24 cellular contexts compared by ENCODE assay signal in genomic region chr20:62511915-62512610, GRCh38. TPM values are rescaled to one million over a fixed set of nuclear protein-coding genes. Genes with fewer than 3 reads are reported as not detected.
DNase-seq lines count a peak whose midpoint lies in the region; ATAC-seq, FAIRE-seq and TF ChIP-seq lines count a peak whose summit lies in the region.
"Had no signal": no experiment of that assay in that cellular context is flagged by ENCODE, and none has a peak within 500 bp of the region (broad histone marks: within the 10 kb centered on the region; RNA-seq: fewer than 3 reads in every experiment).

No MANE protein-coding gene starts in this region.

- H2AFZ ChIP-seq in H1 (ENCODE audit: low read length) = no peak overlapping the region

- H3K27ac Mint-ChIP-seq in nephron progenitor cell = no peak overlapping the region
- H3K27ac Mint-ChIP-seq: activated CD4-positive, alpha-beta memory T cell treated with anti-CD3 and anti-CD28 coated beads for 36 hours; activated naive CD4-positive, alpha-beta T cell treated with anti-CD3 and anti-CD28 coated beads, Interleukin-2, amount 50 U/mL, for 24 hours; endodermal cell; T-cell had no signal

- peaks cover 45% of the 10 kb centered on the region for H3K4me1 Mint-ChIP-seq in nephron progenitor cell
- peaks cover 2% of the 10 kb centered on the region for H3K4me1 Mint-ChIP-seq in activated T-cell treated with anti-CD3 and anti-CD28 coated beads, Interleukin-2, amount 50 U/mL, for 4 hours (ENCODE audit: low read depth)
- H3K4me1 Mint-ChIP-seq: endodermal cell had no signal

- no peak overlapping the region for H2BK20ac ChIP-seq in H1 (ENCODE audit: low read length)

- WGBS in H1 (ENCODE audit: extremely low coverage in 1 of 2, insufficient coverage in 1 of 2, insufficient read length in 1 of 2, insufficient replicate concordance in 2 of 2, low coverage in 1 of 2, low lambda C conversion rate in 2 of 2, missing lambda C conversion rate in 1 of 2), 2 experiments = 87% methylated on average over 22 of the region's 24 CpGs; no CpG with 5 or more reads in 1 of the 2 experiments

- H3K14ac ChIP-seq in H1 (ENCODE audit: insufficient read length) = no peak overlapping the region

- H2BK120ac ChIP-seq in H1 (replicated peaks; ENCODE audit: low read depth, low read length) = no peak overlapping the region

- H3K23me2 ChIP-seq in H1 (ENCODE audit: low read depth, low read length) = peaks cover 1% of the 10 kb centered on the region; the same call in 1 of the 2 replicates

- no peak overlapping the region for H3K4me2 ChIP-seq in H1 (ENCODE audit: insufficient read depth in 1 of 2, low read depth in 2 of 2, low read length in 2 of 2)

- H3K4me1 ChIP-seq in H1 (replicated peaks in 1 of 4; ENCODE audit: control insufficient read depth in 3 of 4, insufficient read depth in 4 of 4, low read length in 3 of 4) (no peaks in the 10 kb centered on the region), BE2C (no peaks in the 10 kb centered on the region)
- H3K4me1 ChIP-seq: uterus had no signal

- H3K79me2 ChIP-seq in H1 (ENCODE audit: control insufficient read depth in 1 of 2, insufficient read depth in 2 of 2, low read length in 2 of 2) = no peaks in the 10 kb centered on the region

- no peak for FAIRE-seq in H1 (lab: Jason Lieb, UNC)
- FAIRE-seq: colon, islet of Langerhans had no signal

- no peak overlapping the region for H3K4ac ChIP-seq in H1 (replicated peaks; ENCODE audit: insufficient read length, low read depth, low read length)

- H3K27ac ChIP-seq in H1 (ENCODE audit: low read depth, low read length) = no peak overlapping the region
- H3K27ac ChIP-seq: RWPE1, uterus had no signal

- H3K9ac ChIP-seq in H1 (replicated peaks in 1 of 4; ENCODE audit: extremely low read depth in 1 of 4, low read depth in 3 of 4, low read length in 3 of 4) = no peak overlapping the region

- H3K27me3 ChIP-seq in H1 (replicated peaks in 1 of 4; ENCODE audit: control insufficient read depth in 3 of 4, extremely low read depth in 1 of 4, insufficient read depth in 3 of 4, low read length in 3 of 4) (no peaks in the 10 kb centered on the region; a peak in 1 of 7 replicates), BE2C (no peaks in the 10 kb centered on the region)
- H3K27me3 ChIP-seq: uterus had no signal

- no peaks in the 10 kb centered on the region for H4K20me1 ChIP-seq in H1 (replicated peaks in 1 of 2; ENCODE audit: control insufficient read depth in 1 of 2, insufficient read depth in 2 of 2, low read length in 2 of 2)

- POLR2A ChIA-PET in H1 (lab: Charles Lee; ENCODE audit: partially characterized antibody) = no interaction called here

- TF ChIP-seq CTCF in H1 (IDR thresholded peaks at IDR 0.05; ENCODE audit: control extremely low read depth in 1 of 3, insufficient read depth in 1 of 3, low read depth in 1 of 3, low read length in 3 of 3) (no peak), nephron progenitor cell (IDR thresholded peaks at IDR 0.05) (no peak), BE2C (IDR thresholded peaks at IDR 0.05; ENCODE audit: low read depth, low read length) (no peak)

- H3K79me1 ChIP-seq in H1 (ENCODE audit: low read depth, low read length) = no peaks in the 10 kb centered on the region; the same call in 1 of the 2 replicates

- no peak overlapping the region for H4K91ac ChIP-seq in H1 (replicated peaks; ENCODE audit: insufficient read length, low read length)

- H3K4me3 ChIP-seq in H1 (ENCODE audit: extremely low read depth in 1 of 4, insufficient read depth in 2 of 4, low read depth in 3 of 4, low read length in 4 of 4) (no peak overlapping the region), BE2C (ENCODE audit: low read depth, low read length) (no peak overlapping the region)
- H3K4me3 ChIP-seq: uterus had no signal

- no peak overlapping the region for H2BK15ac ChIP-seq in H1 (ENCODE audit: low read length)

- no peaks in the 10 kb centered on the region for H3K9me3 Mint-ChIP-seq in nephron progenitor cell
- H3K9me3 Mint-ChIP-seq in activated T-cell treated with anti-CD3 and anti-CD28 coated beads, Interleukin-2, amount 50 U/mL, for 4 hours = no peaks in the 10 kb centered on the region
- H3K9me3 Mint-ChIP-seq: activated CD4-positive, alpha-beta memory T cell treated with anti-CD3 and anti-CD28 coated beads for 36 hours; activated naive CD4-positive, alpha-beta T cell treated with anti-CD3 and anti-CD28 coated beads, Interleukin-2, amount 50 U/mL, for 24 hours; endodermal cell; naive thymus-derived CD8-positive, alpha-beta T cell; T-cell had no signal

- no peak overlapping the region for H4K5ac ChIP-seq in H1 (ENCODE audit: insufficient read length, low read depth, low read length)

- no peak overlapping the region for H2BK5ac ChIP-seq in H1 (ENCODE audit: low read depth, low read length)

- no peaks in the 10 kb centered on the region for H3K36me3 Mint-ChIP-seq in nephron progenitor cell (ENCODE audit: low read depth)
- no peaks in the 10 kb centered on the region for H3K36me3 Mint-ChIP-seq in activated T-cell treated with anti-CD3 and anti-CD28 coated beads, Interleukin-2, amount 50 U/mL, for 4 hours (ENCODE audit: insufficient read depth)
- H3K36me3 Mint-ChIP-seq: activated CD4-positive, alpha-beta memory T cell treated with anti-CD3 and anti-CD28 coated beads for 36 hours; activated naive CD4-positive, alpha-beta T cell treated with anti-CD3 and anti-CD28 coated beads, Interleukin-2, amount 50 U/mL, for 24 hours; naive thymus-derived CD8-positive, alpha-beta T cell; T-cell had no signal

- no peak for TF ChIP-seq POLR2A in H1 (IDR thresholded peaks at IDR 0.05; ENCODE audit: control extremely low read depth in 1 of 2, low read depth in 2 of 2, low read length in 2 of 2)

- no peaks in the 10 kb centered on the region for H3K36me3 ChIP-seq in H1 (ENCODE audit: control insufficient read depth in 2 of 4, insufficient read depth in 4 of 4, low read length in 3 of 4)
- no peaks in the 10 kb centered on the region for H3K36me3 ChIP-seq in BE2C
- H3K36me3 ChIP-seq: uterus had no signal

- H3K4me3 Mint-ChIP-seq in nephron progenitor cell = peak overlapping the region; percentile 44
- H3K4me3 Mint-ChIP-seq in activated T-cell treated with anti-CD3 and anti-CD28 coated beads, Interleukin-2, amount 50 U/mL, for 4 hours = no peak overlapping the region
- H3K4me3 Mint-ChIP-seq: activated CD4-positive, alpha-beta memory T cell treated with anti-CD3 and anti-CD28 coated beads for 36 hours; activated naive CD4-positive, alpha-beta T cell treated with anti-CD3 and anti-CD28 coated beads, Interleukin-2, amount 50 U/mL, for 24 hours; endodermal cell had no signal

- TF ChIP-seq RAD21 in H1 (IDR thresholded peaks at IDR 0.05 in 1 of 2, conservative IDR thresholded peaks at IDR 0.05 in 1 of 2; ENCODE audit: low read depth in 2 of 2, low read length in 2 of 2) = no peak

- H3K56ac ChIP-seq in H1 (replicated peaks; ENCODE audit: insufficient read length, low read depth, low read length) = no peak overlapping the region

- no peak for TF ChIP-seq EP300 in H1 (IDR thresholded peaks at IDR 0.05; ENCODE audit: borderline replicate concordance in 1 of 2, low read depth in 2 of 2, low read length in 2 of 2)

- H2AK5ac ChIP-seq in H1 (ENCODE audit: low read depth, low read length) = no peak overlapping the region

- H2BK12ac ChIP-seq in H1 (ENCODE audit: low read depth, low read length) = no peak overlapping the region

- CTCF ChIA-PET in H1 (lab: Charles Lee; ENCODE audit: partially characterized antibody) = interaction anchor here (0.7 to 1.7 kb wide), 8 partner anchors 11 to 296 kb away, joined by 3 to 7 read pairs (median 4); no protein-coding TSS in a partner anchor

- H3K9me3 ChIP-seq in H1 (ENCODE audit: insufficient read depth in 2 of 2, low read depth in 1 of 2, low read length in 1 of 2) (no peaks in the 10 kb centered on the region), BE2C (no peaks in the 10 kb centered on the region)
- H3K9me3 ChIP-seq: uterus had no signal

- peaks cover 10% of the 10 kb centered on the region for H3K27me3 Mint-ChIP-seq in nephron progenitor cell (ENCODE audit: low read depth, poor library complexity)
- peaks cover 22% of the 10 kb centered on the region for H3K27me3 Mint-ChIP-seq in activated T-cell treated with anti-CD3 and anti-CD28 coated beads, Interleukin-2, amount 50 U/mL, for 4 hours (ENCODE audit: low read depth)

- DNase-seq in DMS79 treated with DMSO at 0.1 percent for 48 hours (lab: John Stamatoyannopoulos, UW) (peak; percentile 44), DMS79 (lab: John Stamatoyannopoulos, UW) (no peak), NCI-H187 treated with DMSO at 0.1 percent for 48 hours (lab: John Stamatoyannopoulos, UW) (peak; percentile 23), H1 (ENCODE audit: low read depth in 1 of 2, low spot score in 2 of 2) (no peak), nephron progenitor cell (peak; percentile 44), BE2C (no peak)
- DNase-seq in activated T-cell treated with anti-CD3 and anti-CD28 coated beads, Interleukin-2, amount 50 U/mL, for 4 hours = no peak
- no peak for DNase-seq in activated CD4-positive, alpha-beta T cell treated with anti-CD3 and anti-CD28 coated beads for 4 hours
- DNase-seq: 8988T; activated CD4-positive, alpha-beta memory T cell treated with anti-CD3 and anti-CD28 coated beads for 36 hours; activated T-cell treated with anti-CD3 and anti-CD28 coated beads, Interleukin-2, amount 50 U/mL, for 48 hours; Calu3; endodermal cell; GOT3; NCI-H1436 treated with DMSO at 0.1 percent for 48 hours; NCI-H446; T-cell; uterus had no signal

- ATAC-seq in activated T-cell treated with anti-CD3 and anti-CD28 coated beads, Interleukin-2, amount 50 U/mL, for 4 hours = no peak
- ATAC-seq: T-cell had no signal

- H3K18ac ChIP-seq in H1 (ENCODE audit: extremely low read depth, low read length) = no peak overlapping the region; the same call in 1 of the 2 replicates

- H3K23ac ChIP-seq in H1 (ENCODE audit: insufficient read length) = no peak overlapping the region

- H4K8ac ChIP-seq in H1 (ENCODE audit: extremely low read depth, insufficient read depth, low read length) = peak overlapping the region; percentile 51

TF ChIP-seq in H1, 55 proteins besides CTCF, POLR2A, EP300 and RAD21 (continues in another document):
- TF ChIP-seq HDAC2 (IDR thresholded peaks at IDR 0.05; ENCODE audit: borderline replicate concordance in 1 of 2, low read depth in 2 of 2, low read length in 2 of 2) (no peak), ASH2L (IDR thresholded peaks at IDR 0.05; ENCODE audit: low read length) (no peak), FOSL1 (IDR thresholded peaks at IDR 0.05; ENCODE audit: insufficient read depth, low read depth, low read length) (no peak)

RNA-seq across cellular contexts. Expression of gene GATA5, which starts 36.3 kb away (rescaled TPM):
- 0.11 and 0.15 TPM in 2 replicates for total RNA-seq in H1 (2021; fragmentation: NEBNext Ultra II Directional; extraction: Animal tissue kit (Norgen Biotek cat#: 25700))
- polyA plus RNA-seq in H1 (2011; rRNA removed) = 0.08 TPM in 2 replicates
- 0.10 TPM for polyA plus RNA-seq in H1 (2011; cell fraction: cytosol; rRNA removed)
- 0.14 TPM for polyA plus RNA-seq in H1 (2011; cell fraction: nucleus; rRNA removed)
- polyA plus RNA-seq in H1 (2012, experiment 1 of 2) = 0.11 to 0.17 TPM (median 0.12 TPM) in 3 of 4 replicates, not detected in the other
- 0.12 TPM for polyA plus RNA-seq in H1 (2012, experiment 2 of 2)
- 0.08 TPM for polyA plus RNA-seq in H1 (2013, experiment 1 of 2)
- 0.07 TPM for polyA plus RNA-seq in H1 (2013, experiment 2 of 2)
- polyA minus RNA-seq in H1 (2011; rRNA and poly(A)+ RNA removed) = 0.05 and 0.06 TPM in 2 replicates
- not detected for polyA minus RNA-seq in H1 (2011; cell fraction: cytosol; rRNA and poly(A)+ RNA removed)
- polyA minus RNA-seq in H1 (2011; cell fraction: nucleus; rRNA and poly(A)+ RNA removed) = not detected
- 0.34 TPM for polyA plus RNA-seq in BE2C (2012; ENCODE audit: insufficient read depth, insufficient read length, low read depth)
- total RNA-seq in activated T-cell treated with anti-CD3 and anti-CD28 coated beads, Interleukin-2, amount 50 U/mL, for 4 hours = not detected
- total RNA-seq: activated CD4-positive, alpha-beta memory T cell treated with anti-CD3 and anti-CD28 coated beads for 36 hours; Calu3; naive thymus-derived CD8-positive, alpha-beta T cell; subcutaneous adipose tissue; T-cell had no signal
- polyA plus RNA-seq: naive thymus-derived CD8-positive, alpha-beta T cell had no signal

Comparison
In these comparisons a context has a peak if more than half of its experiments do, and no peak if none do; other contexts are left out.
1. DNase-seq: peak in DMS79 treated with DMSO at 0.1 percent for 48 hours (single experiment), NCI-H187 treated with DMSO at 0.1 percent for 48 hours (single experiment) and nephron progenitor cell (single experiment); none in DMS79 (single experiment), H1 (0 of 2), BE2C (single experiment), activated T-cell treated with anti-CD3 and anti-CD28 coated beads, Interleukin-2, amount 50 U/mL, for 4 hours (single experiment) and activated CD4-positive, alpha-beta T cell treated with anti-CD3 and anti-CD28 coated beads for 4 hours (0 of 2).